Comparison of ENCODE assay signal across 12 cellular contexts in genomic region chr1:16716691-16717173, GRCh38. TPM values are rescaled to one million over a fixed set of nuclear protein-coding genes. Genes with fewer than 3 reads are reported as not detected.
DNase-seq lines count a peak whose midpoint lies in the region; ATAC-seq, FAIRE-seq and TF ChIP-seq lines count a peak whose summit lies in the region.
"Had no signal": no experiment of that assay in that cellular context is flagged by ENCODE, and none has a peak within 500 bp of the region (broad histone marks: within the 10 kb centered on the region; RNA-seq: fewer than 3 reads in every experiment).

No MANE protein-coding gene starts in this region.

- H3K4ac ChIP-seq in trophoblast cell (ENCODE audit: low read depth, low read length) = no peak overlapping the region

- H3K9me3 Mint-ChIP-seq in effector memory CD8-positive, alpha-beta T cell = no peaks in the 10 kb centered on the region

- TF ChIP-seq POLR2A in gastrocnemius medialis (IDR thresholded peaks at IDR 0.05) = no peak

- intact Hi-C loops in gastrocnemius medialis (cut with DNase I; ENCODE audit: low total_unique reads) = no loop called here

- no peak overlapping the region for H3K9ac ChIP-seq in trophoblast cell (ENCODE audit: low read length)

- H3K9me3 ChIP-seq in trophoblast cell (ENCODE audit: insufficient read depth, low read depth, low read length) = peaks cover 2% of the 10 kb centered on the region
- H3K9me3 ChIP-seq in small intestine (ENCODE audit: control insufficient read depth, low read depth) = no peaks in the 10 kb centered on the region
- H3K9me3 ChIP-seq in gastrocnemius medialis = no peaks in the 10 kb centered on the region

- H3K27ac Mint-ChIP-seq in effector memory CD8-positive, alpha-beta T cell = peak overlapping the region; percentile 25 to 30
- H3K27ac Mint-ChIP-seq: activated CD4-positive, alpha-beta T cell treated with anti-CD3 and anti-CD28 coated beads for 36 hours had no signal

- H3K23ac ChIP-seq in trophoblast cell (ENCODE audit: low read length) = no peak overlapping the region

- H3K4me1 Mint-ChIP-seq in effector memory CD8-positive, alpha-beta T cell (ENCODE audit: low read depth in 2 of 2) = no peaks in the 10 kb centered on the region
- H3K4me1 Mint-ChIP-seq: activated CD4-positive, alpha-beta T cell treated with anti-CD3 and anti-CD28 coated beads for 36 hours; CD4-positive, CD25-positive, alpha-beta regulatory T cell had no signal

- WGBS in trophoblast cell (ENCODE audit: extremely low coverage, insufficient coverage, insufficient read length) = no CpG with 5 or more reads among the region's 3 CpGs
- 55 to 63% (median 61%) methylated on average over 3 of the region's 3 CpGs for WGBS in small intestine, 3 donors

- H3K27ac ChIP-seq in trophoblast cell (ENCODE audit: low read depth, low read length) = no peak overlapping the region
- H3K27ac ChIP-seq in small intestine (ENCODE audit: low read depth in 1 of 2, low read length in 1 of 2) = no peak overlapping the region
- no peak overlapping the region for H3K27ac ChIP-seq in gastrocnemius medialis

- peaks cover 38 to 70% of the 10 kb centered on the region in 2 donors for H3K27me3 Mint-ChIP-seq in effector memory CD8-positive, alpha-beta T cell

- no peak overlapping the region for H3K4me2 ChIP-seq in trophoblast cell (ENCODE audit: low read length)

- no peak overlapping the region for H3K4me3 Mint-ChIP-seq in effector memory CD8-positive, alpha-beta T cell
- H3K4me3 Mint-ChIP-seq: activated CD4-positive, alpha-beta T cell treated with anti-CD3 and anti-CD28 coated beads for 36 hours had no signal

- no peaks in the 10 kb centered on the region for H3K36me3 ChIP-seq in trophoblast cell (ENCODE audit: control insufficient read depth in 1 of 2, insufficient read depth in 2 of 2, low read length in 2 of 2)
- no peaks in the 10 kb centered on the region for H3K36me3 ChIP-seq in small intestine (ENCODE audit: control insufficient read depth in 2 of 2, insufficient read depth in 2 of 2, low read length in 2 of 2)
- H3K36me3 ChIP-seq in gastrocnemius medialis = no peaks in the 10 kb centered on the region

- H3K36me3 Mint-ChIP-seq in effector memory CD8-positive, alpha-beta T cell (ENCODE audit: insufficient read depth) = peaks cover 2% of the 10 kb centered on the region
- H3K36me3 Mint-ChIP-seq: CD4-positive, CD25-positive, alpha-beta regulatory T cell had no signal

- FAIRE-seq in small intestine (lab: Jason Lieb, UNC) = no peak

- in situ Hi-C loops in gastrocnemius medialis (cut with MboI; ENCODE audit: low sequenced_read_pairs in 4 of 4) = no loop called here

- no peaks in the 10 kb centered on the region for H3K27me3 ChIP-seq in trophoblast cell (ENCODE audit: insufficient read depth, low read length)
- H3K27me3 ChIP-seq in small intestine (ENCODE audit: control insufficient read depth in 2 of 2, insufficient read depth in 2 of 2, low read length in 2 of 2) = no peaks in the 10 kb centered on the region
- H3K27me3 ChIP-seq in gastrocnemius medialis = peaks cover 0 to 26% (median 5%) of the 10 kb centered on the region in 3 donors

- no peak overlapping the region for H2AFZ ChIP-seq in trophoblast cell (ENCODE audit: insufficient read depth, low read length, poor library complexity)

- H2BK12ac ChIP-seq in trophoblast cell (ENCODE audit: low read length) = peak overlapping the region; percentile 5

- H2AK5ac ChIP-seq in trophoblast cell (ENCODE audit: low read length) = peak overlapping the region; percentile 33

- H3K4me3 ChIP-seq in trophoblast cell (ENCODE audit: low read depth, low read length) = no peak overlapping the region
- H3K4me3 ChIP-seq in small intestine (ENCODE audit: low read depth in 1 of 2, low read length in 2 of 2) = no peak overlapping the region
- no peak overlapping the region for H3K4me3 ChIP-seq in gastrocnemius medialis

- no peak overlapping the region for H4K12ac ChIP-seq in trophoblast cell (ENCODE audit: low read depth, low read length)

- no peaks in the 10 kb centered on the region for H3K79me2 ChIP-seq in trophoblast cell (ENCODE audit: control insufficient read depth, insufficient read depth, low read length, poor library complexity)

- ATAC-seq in effector memory CD8-positive, alpha-beta T cell (replicated peaks) = no peak
- ATAC-seq in gastrocnemius medialis = no peak

- H4K8ac ChIP-seq in trophoblast cell (ENCODE audit: low read depth, low read length) = no peak overlapping the region

- no peak overlapping the region for H3K18ac ChIP-seq in trophoblast cell (ENCODE audit: low read length)

- peak; percentile 89 for DNase-seq in ELF-1 (ENCODE audit: low read depth, low spot score)
- DNase-seq in HT1080 (ENCODE audit: low read depth) = peak; percentile 15
- DNase-seq in effector memory CD8-positive, alpha-beta T cell = no peak
- peak; percentile 63 to 84 for DNase-seq in trophoblast cell
- DNase-seq in small intestine = no peak
- DNase-seq in SHP77 (lab: John Stamatoyannopoulos, UW) = no peak
- no peak for DNase-seq in gastrocnemius medialis
- DNase-seq: activated effector memory CD4-positive, alpha-beta T cell treated with anti-CD3 and anti-CD28 coated beads, Interleukin-2, amount 50 U/mL, for 16 hours; CD4-positive, CD25-positive, alpha-beta regulatory T cell; central memory CD4-positive, alpha-beta T cell; NCI-H1105 had no signal

- H2BK5ac ChIP-seq in trophoblast cell (ENCODE audit: low read depth, low read length, poor library complexity) = no peak overlapping the region

- H4K91ac ChIP-seq in trophoblast cell (ENCODE audit: low read depth, low read length) = peak overlapping the region; percentile 16

- peak overlapping the region; percentile 7 for H3K14ac ChIP-seq in trophoblast cell (ENCODE audit: low read length)

- no peak for TF ChIP-seq CTCF in gastrocnemius medialis (IDR thresholded peaks at IDR 0.05 in 4 of 5, conservative IDR thresholded peaks at IDR 0.05 in 1 of 5)

- H3K4me1 ChIP-seq in trophoblast cell (ENCODE audit: control insufficient read depth in 1 of 2, insufficient read depth in 2 of 2, low read length in 2 of 2) (peaks cover 16 to 24% of the 10 kb centered on the region in 2 experiments), small intestine (ENCODE audit: control insufficient read depth in 2 of 2, insufficient read depth in 1 of 2, low read depth in 1 of 2, low read length in 1 of 2) (no peaks in the 10 kb centered on the region), gastrocnemius medialis (no peaks in the 10 kb centered on the region)

- H3K79me1 ChIP-seq in trophoblast cell (ENCODE audit: low read length) = no peaks in the 10 kb centered on the region

- H2BK120ac ChIP-seq in trophoblast cell (ENCODE audit: insufficient read depth, low read length, poor library complexity) = peak overlapping the region; percentile 3

RNA-seq across cellular contexts. Expression of gene RNU1-4, which starts 23.6 kb away (rescaled TPM):
- total RNA-seq in HT1080 (2014; rRNA removed; shearing (Covaris generic)) = under 0.01 TPM in 1 of 2 replicates, not detected in the other
- polyA plus RNA-seq in HT1080 (2015; cell fraction: cytosol; rRNA removed) = not detected in 2 replicates
- not detected in 2 replicates for polyA plus RNA-seq in HT1080 (2015; cell fraction: nucleus; rRNA removed)
- polyA plus RNA-seq in trophoblast cell (2013) = not detected in 2 replicates
- not detected for polyA plus RNA-seq in small intestine
- total RNA-seq in gastrocnemius medialis = under 1 TPM in 1 of 4 donors, not detected in 3; under 0.01 TPM

RNA-seq across cellular contexts. Expression of gene RNU1-3, which starts 50.0 kb away (rescaled TPM):
- under 0.01 TPM in 1 of 2 replicates, not detected in the other for total RNA-seq in HT1080 (2014; rRNA removed; shearing (Covaris generic))
- not detected in 2 replicates for polyA plus RNA-seq in HT1080 (2015; cell fraction: cytosol; rRNA removed)
- polyA plus RNA-seq in HT1080 (2015; cell fraction: nucleus; rRNA removed) = not detected in 2 replicates
- not detected in 2 replicates for polyA plus RNA-seq in trophoblast cell (2013)
- polyA plus RNA-seq in small intestine = not detected
- under 1 TPM in 1 of 4 donors, not detected in 3; under 0.01 TPM for total RNA-seq in gastrocnemius medialis

Comparison
In these comparisons a context has a peak if more than half of its experiments do, and no peak if none do; other contexts are left out.
1. DNase-seq: peak in ELF-1 (single experiment), HT1080 (single experiment) and trophoblast cell (2 of 2); none in effector memory CD8-positive, alpha-beta T cell (0 of 3), small intestine (single experiment), SHP77 (0 of 2) and gastrocnemius medialis (0 of 2).